Comparison of ENCODE assay signal across 1 cellular context in the genomic region with DNA sequence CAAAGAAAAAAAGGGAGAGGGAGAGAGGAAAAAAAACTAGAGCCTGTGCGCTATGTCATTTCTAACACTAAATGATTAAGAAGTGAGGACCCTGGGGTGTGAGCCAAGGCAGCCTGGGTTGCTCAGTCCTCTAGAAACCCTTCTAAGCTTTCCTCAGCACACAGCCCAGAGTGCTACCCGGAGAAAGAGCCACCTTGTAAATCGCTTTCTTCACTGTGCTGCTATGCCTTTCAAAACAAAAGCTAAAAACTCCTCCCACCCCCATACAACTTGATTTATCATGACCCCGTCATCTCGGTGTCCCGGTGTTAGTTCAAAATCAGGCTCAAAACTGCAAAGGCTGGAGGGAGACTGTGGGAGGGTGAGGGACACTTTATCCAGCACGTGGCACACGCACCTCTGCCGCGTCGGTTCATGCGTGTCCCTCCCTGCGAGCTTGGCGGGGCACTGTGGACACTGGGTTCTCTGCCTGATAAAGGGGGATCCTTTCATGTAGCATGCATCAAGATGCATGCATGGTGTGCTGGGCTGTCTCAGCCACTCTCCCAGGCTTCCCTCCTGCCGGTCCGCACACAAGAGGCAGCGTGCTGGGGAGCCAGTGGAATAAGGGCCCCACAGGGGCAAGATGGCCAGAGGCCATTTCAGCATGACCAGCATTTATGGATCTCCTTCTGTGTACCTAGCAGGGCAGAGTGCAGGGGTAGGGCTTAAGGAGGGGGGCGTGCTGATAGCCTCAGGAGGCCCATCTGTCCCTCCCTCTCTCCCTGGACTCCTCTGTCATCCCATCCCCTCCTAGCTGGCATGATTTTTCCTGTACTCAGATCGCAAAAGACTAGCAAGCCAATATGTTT.
TF ChIP-seq lines count a peak whose summit lies in the region.

No MANE protein-coding gene starts in this region.

TF ChIP-seq in liver, 16 proteins besides CTCF, POLR2A, EP300 and RAD21 (continued from another document):
- TF ChIP-seq, protein P1, sequence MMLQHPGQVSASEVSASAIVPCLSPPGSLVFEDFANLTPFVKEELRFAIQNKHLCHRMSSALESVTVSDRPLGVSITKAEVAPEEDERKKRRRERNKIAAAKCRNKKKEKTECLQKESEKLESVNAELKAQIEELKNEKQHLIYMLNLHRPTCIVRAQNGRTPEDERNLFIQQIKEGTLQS (IDR thresholded peaks at IDR 0.05), result no peak
- peak in 1 of 2 donors; percentile 37 for TF ChIP-seq HNF4A (conservative IDR thresholded peaks at IDR 0.05)
